Comparison of ENCODE assay signal across 10 cellular contexts in the genomic region with DNA sequence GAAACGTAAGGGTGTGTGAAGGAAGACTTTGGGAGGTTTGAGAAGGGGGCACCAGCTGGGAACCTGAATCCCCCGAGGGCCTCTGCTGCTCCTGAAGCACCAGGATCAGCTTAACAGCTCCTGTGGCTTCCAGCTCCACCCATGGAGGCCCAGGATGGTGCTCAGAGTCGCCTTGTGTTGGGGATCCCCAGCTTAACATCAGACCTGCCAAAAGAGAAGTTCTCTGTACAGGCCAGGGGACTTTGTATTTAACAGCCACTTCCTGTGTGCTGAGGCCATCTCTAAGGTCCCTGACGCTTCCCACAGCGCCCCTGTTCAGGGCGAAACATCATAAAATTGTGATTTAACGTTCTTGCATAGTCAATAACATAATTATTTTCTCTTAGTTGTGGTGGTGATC.
A peak's percentile ranks its signal among the peaks of the same experiment; 100 is the strongest.
DNase-seq lines count a peak whose midpoint lies in the region; ATAC-seq, FAIRE-seq and TF ChIP-seq lines count a peak whose summit lies in the region.
"Had no signal": no experiment of that assay in that cellular context is flagged by ENCODE, and none has a peak within 500 bp of the region (broad histone marks: within the 10 kb centered on the region; RNA-seq: fewer than 3 reads in every experiment).

No MANE protein-coding gene starts in this region.

- intact Hi-C loops in CD4-positive, alpha-beta memory T cell (cut with micrococcal nuclease), result no loop called here
- intact Hi-C loops in GM12878 (cut with micrococcal nuclease; ENCODE audit: unreplicated experiment) (no loop called here), sigmoid colon (cut with DNase I) (no loop called here), right cardiac atrium (cut with DNase I) (no loop called here)

- H3K9me3 ChIP-seq in CD4-positive, alpha-beta memory T cell (ENCODE audit: control insufficient read depth in 1 of 2, low read length in 2 of 2), result no peaks in the 10 kb centered on the region
- no peaks in the 10 kb centered on the region for H3K9me3 ChIP-seq in GM12878 (replicated peaks; ENCODE audit: control insufficient read depth, insufficient read depth, low read length)
- no peaks in the 10 kb centered on the region for H3K9me3 ChIP-seq in sigmoid colon
- no peaks in the 10 kb centered on the region for H3K9me3 ChIP-seq in right cardiac atrium (ENCODE audit: control insufficient read depth, low read length)

- WGBS in GM12878 (ENCODE audit: insufficient coverage, insufficient replicate concordance, low lambda C conversion rate, missing lambda C conversion rate), result under 1% methylated on average over 7 of the region's 7 CpGs
- 34 to 54% methylated on average over 7 of the region's 7 CpGs for WGBS in sigmoid colon, 2 donors
- 70% methylated on average over 7 of the region's 7 CpGs for WGBS in right cardiac atrium

- H3K9ac ChIP-seq in GM12878 (ENCODE audit: control insufficient read depth, insufficient read depth, low read length), result peak overlapping the region; percentile 46

- no peaks in the 10 kb centered on the region for H4K20me1 ChIP-seq in GM12878 (ENCODE audit: control insufficient read depth, insufficient read depth)

- no peaks in the 10 kb centered on the region for H3K27me3 Mint-ChIP-seq in CD4-positive, alpha-beta memory T cell

- CTCF ChIA-PET in CD4-positive, alpha-beta memory T cell (lab: Charles Lee; ENCODE audit: partially characterized antibody), result interaction anchor here (0.9 to 2.7 kb wide), 2 partner anchors 10 to 12 kb away, joined by 3 to 10 read pairs; no protein-coding TSS in a partner anchor
- CTCF ChIA-PET in GM12878 (lab: Yijun Ruan, JAX), result interaction anchor here (0.6 to 2.2 kb wide), 13 partner anchors 10 to 332 kb away, joined by 3 to 16 read pairs (median 4); no protein-coding TSS in a partner anchor

- ATAC-seq in GM19351 (IDR thresholded peaks at IDR 0.05; ENCODE audit: unreplicated experiment) (peak; percentile 86), HG03108 (IDR thresholded peaks at IDR 0.05; ENCODE audit: unreplicated experiment) (peak; percentile 96), GM12878 (peak; percentile 99), right cardiac atrium (no peak)

- H3K9me3 Mint-ChIP-seq in CD4-positive, alpha-beta memory T cell, result peaks cover 0 to 10% (median 5%) of the 10 kb centered on the region in 8 donors

- FAIRE-seq in GM12878 (lab: Jason Lieb, UNC), result no peak

- SMC1A ChIA-PET in GM12878 (lab: Charles Lee; ENCODE audit: uncharacterized antibody, unreplicated experiment), result interaction anchor here (0.6 to 4.5 kb wide), 15 partner anchors 10 to 129 kb away, joined by 3 to 33 read pairs (median 5); no protein-coding TSS in a partner anchor

- TF ChIP-seq CTCF in GM12878 (IDR thresholded peaks at IDR 0.05 in 2 of 3, conservative IDR thresholded peaks at IDR 0.05 in 1 of 3; ENCODE audit: control insufficient read depth in 2 of 3, extremely low read depth in 1 of 3, insufficient read depth in 1 of 3, low read depth in 3 of 3, low read length in 3 of 3), result no peak
- TF ChIP-seq CTCF in sigmoid colon (IDR thresholded peaks at IDR 0.05), result no peak

- POLR2A ChIA-PET in CD4-positive, alpha-beta memory T cell (lab: Charles Lee; ENCODE audit: partially characterized antibody), result interaction anchor here (0.7 to 2.3 kb wide), 6 partner anchors 15 to 77 kb away, joined by 3 to 8 read pairs (median 3); no protein-coding TSS in a partner anchor
- POLR2A ChIA-PET in GM12878 (lab: Charles Lee), result interaction anchor here (0.9 to 2.0 kb wide), 8 partner anchors 10 to 28 kb away, joined by 3 to 11 read pairs (median 4); no protein-coding TSS in a partner anchor

- no TSS peak for BruUV-seq in GM12878 (replicated peaks; lab: Mats Ljungman, UMichigan)

- H3K79me2 ChIP-seq in GM12878 (ENCODE audit: control insufficient read depth, insufficient read depth, low read length), result peaks cover 7% of the 10 kb centered on the region

- no peak overlapping the region for H3K4me3 ChIP-seq in CD4-positive, alpha-beta memory T cell (ENCODE audit: low read length in 2 of 2)
- no peak overlapping the region; the same call in 1 of the 2 replicates for H3K4me3 ChIP-seq in GM12878
- no peak overlapping the region for H3K4me3 ChIP-seq in sigmoid colon
- H3K4me3 ChIP-seq in right cardiac atrium (ENCODE audit: low read length), result no peak overlapping the region
- H3K4me3 ChIP-seq: lung had no signal

- RAD21 ChIA-PET in GM12878 (lab: Charles Lee; ENCODE audit: unreplicated experiment), result interaction anchor here (0.6 to 2.5 kb wide), 13 partner anchors 10 to 79 kb away, joined by 3 to 26 read pairs (median 6); no protein-coding TSS in a partner anchor

- H3K4me3 Mint-ChIP-seq in CD4-positive, alpha-beta memory T cell, result peak overlapping the region in 5 of 8 donors; percentile 45 to 70 (median 55)

- TF ChIP-seq RAD21 in GM12878 (IDR thresholded peaks at IDR 0.05; ENCODE audit: insufficient read depth, low read depth, low read length), result peak; percentile 14; the same call in 1 of the 2 replicates

- no peaks in the 10 kb centered on the region for H3K27me3 ChIP-seq in CD4-positive, alpha-beta memory T cell (ENCODE audit: insufficient read depth, low read length)
- H3K27me3 ChIP-seq in GM12878 (replicated peaks in 1 of 2; ENCODE audit: control insufficient read depth in 2 of 2, insufficient read depth in 2 of 2, low read length in 1 of 2) (no peaks in the 10 kb centered on the region), sigmoid colon (no peaks in the 10 kb centered on the region), right cardiac atrium (ENCODE audit: control insufficient read depth, insufficient read depth) (no peaks in the 10 kb centered on the region)

- H2AFZ ChIP-seq in GM12878 (ENCODE audit: control insufficient read depth, low read depth, low read length), result peak overlapping the region; percentile 30

- H3K36me3 Mint-ChIP-seq in CD4-positive, alpha-beta memory T cell, result peaks cover 56 to 77% of the 10 kb centered on the region in 2 donors

- TF ChIP-seq EP300 in GM12878 (IDR thresholded peaks at IDR 0.05; ENCODE audit: borderline replicate concordance in 1 of 2, control insufficient read depth in 1 of 2, low read depth in 2 of 2, low read length in 2 of 2) (no peak), sigmoid colon (IDR thresholded peaks at IDR 0.05) (no peak)

- in situ Hi-C loops in GM12878 (cut with MboI), result no loop called here

- DNase-seq in CD4-positive, alpha-beta memory T cell, result peak in 3 of 5 donors; percentile 25 to 53 (median 36)
- DNase-seq in GM12878 (ENCODE audit: low read depth, low spot score), result no peak
- DNase-seq in HPDE6-E6E7 (ENCODE audit: extremely low spot score), result no peak
- no peak for DNase-seq in sigmoid colon
- DNase-seq in DMS153 treated with DMSO at 0.1 percent for 48 hours (lab: John Stamatoyannopoulos, UW; ENCODE audit: unreplicated experiment), result no peak
- DNase-seq in right cardiac atrium, result no peak
- DNase-seq: effector CD4-positive, alpha-beta T cell had no signal

- peak overlapping the region; percentile 81 to 94 (median 84) for H3K27ac Mint-ChIP-seq in CD4-positive, alpha-beta memory T cell

- peaks cover 77% of the 10 kb centered on the region for H3K4me1 ChIP-seq in CD4-positive, alpha-beta memory T cell (ENCODE audit: insufficient read depth, low read length)
- H3K4me1 ChIP-seq in GM12878 (ENCODE audit: control insufficient read depth, insufficient read depth, low read length) (peaks cover 13% of the 10 kb centered on the region; the same call in 1 of the 2 replicates), sigmoid colon (peaks cover 0 to 34% (median 30%) of the 10 kb centered on the region in 4 donors), right cardiac atrium (ENCODE audit: control insufficient read depth, insufficient read depth, low read length) (peaks cover 16% of the 10 kb centered on the region)

- H3K27ac ChIP-seq in CD4-positive, alpha-beta memory T cell (ENCODE audit: low read depth, low read length), result peak overlapping the region; percentile 54
- H3K27ac ChIP-seq in GM12878 (ENCODE audit: control insufficient read depth, insufficient read depth) (peak overlapping the region; percentile 73), sigmoid colon (no peak overlapping the region), right cardiac atrium (ENCODE audit: low read length) (no peak overlapping the region)

- H3K4me1 Mint-ChIP-seq in CD4-positive, alpha-beta memory T cell, result peaks cover 59 to 86% (median 76%) of the 10 kb centered on the region in 4 donors

- TF ChIP-seq POLR2A in GM12878 (IDR thresholded peaks at IDR 0.05; ENCODE audit: low read depth, low read length) (no peak), sigmoid colon (IDR thresholded peaks at IDR 0.05) (no peak)

- H3K36me3 ChIP-seq in CD4-positive, alpha-beta memory T cell (ENCODE audit: insufficient read depth, low read length), result peaks cover 15% of the 10 kb centered on the region
- H3K36me3 ChIP-seq in GM12878 (ENCODE audit: control insufficient read depth in 2 of 2, insufficient read depth in 2 of 2, low read length in 1 of 2) (peaks cover 0 to 3% of the 10 kb centered on the region in 2 experiments; a peak in 1 of 4 replicates), sigmoid colon (peaks cover 0 to 10% (median 0%) of the 10 kb centered on the region in 4 donors)

- peak overlapping the region; percentile 7 for H3K4me2 ChIP-seq in GM12878 (ENCODE audit: control insufficient read depth, insufficient read depth)

TF ChIP-seq in GM12878, 131 proteins besides CTCF, POLR2A, EP300 and RAD21 (continues in another document):
- TF ChIP-seq, protein P1, sequence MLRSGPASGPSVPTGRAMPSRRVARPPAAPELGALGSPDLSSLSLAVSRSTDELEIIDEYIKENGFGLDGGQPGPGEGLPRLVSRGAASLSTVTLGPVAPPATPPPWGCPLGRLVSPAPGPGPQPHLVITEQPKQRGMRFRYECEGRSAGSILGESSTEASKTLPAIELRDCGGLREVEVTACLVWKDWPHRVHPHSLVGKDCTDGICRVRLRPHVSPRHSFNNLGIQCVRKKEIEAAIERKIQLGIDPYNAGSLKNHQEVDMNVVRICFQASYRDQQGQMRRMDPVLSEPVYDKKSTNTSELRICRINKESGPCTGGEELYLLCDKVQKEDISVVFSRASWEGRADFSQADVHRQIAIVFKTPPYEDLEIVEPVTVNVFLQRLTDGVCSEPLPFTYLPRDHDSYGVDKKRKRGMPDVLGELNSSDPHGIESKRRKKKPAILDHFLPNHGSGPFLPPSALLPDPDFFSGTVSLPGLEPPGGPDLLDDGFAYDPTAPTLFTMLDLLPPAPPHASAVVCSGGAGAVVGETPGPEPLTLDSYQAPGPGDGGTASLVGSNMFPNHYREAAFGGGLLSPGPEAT (IDR thresholded peaks at IDR 0.05; ENCODE audit: low read depth), result peak; percentile 33; the same call in 1 of the 2 replicates
- TF ChIP-seq NBN (IDR thresholded peaks at IDR 0.05) (0 out of 2 replicates have a peak, but pooled peaks have one; percentile 29), SMAD5 (IDR thresholded peaks at IDR 0.05; ENCODE audit: low read depth) (no peak)

Comparison
In these comparisons a context has a peak if more than half of its experiments do, and no peak if none do; other contexts are left out.
1. DNase-seq: peak in CD4-positive, alpha-beta memory T cell (3 of 5); none in GM12878 (single experiment), HPDE6-E6E7 (single experiment), sigmoid colon (single experiment), DMS153 treated with DMSO at 0.1 percent for 48 hours (single experiment) and right cardiac atrium (0 of 3).
2. H3K27ac ChIP-seq: peak in CD4-positive, alpha-beta memory T cell (single experiment) and GM12878 (single experiment); none in sigmoid colon (0 of 4) and right cardiac atrium (single experiment).
3. ATAC-seq: peak in GM19351 (single experiment), HG03108 (single experiment) and GM12878 (single experiment); none in right cardiac atrium (0 of 2).